Comparison of ENCODE assay signal across 23 cellular contexts in genomic region chr12:97995578-97995977, GRCh38.
"Had no signal": no experiment of that assay in that cellular context is flagged by ENCODE, and none has a peak within 500 bp of the region (broad histone marks: within the 10 kb centered on the region; RNA-seq: fewer than 3 reads in every experiment).

No MANE protein-coding gene starts in this region.

- H3K27me3 ChIP-seq: esophagus squamous epithelium, gastrocnemius medialis, pancreas, stomach, thyroid gland, vagina had no signal

- ATAC-seq: effector memory CD8-positive, alpha-beta T cell; gastrocnemius medialis; left lobe of liver; naive thymus-derived CD8-positive, alpha-beta T cell; pancreas; sciatic nerve; stimulated activated effector memory CD8-positive, alpha-beta T cell treated with anti-CD3 and anti-CD28 coated beads, Interleukin-12 subunit alpha, Interleukin-12 subunit beta, amount 100 ng/mL, for 72 hours had no signal

- DNase-seq: cortex of kidney; effector memory CD8-positive, alpha-beta T cell; erythroblast; esophagus squamous epithelium; foreskin fibroblast; gastrocnemius medialis; head of caudate nucleus; kidney; mesenchymal stem cell; naive thymus-derived CD8-positive, alpha-beta T cell; nephron progenitor cell; occipital lobe; pancreas; stimulated activated CD4-positive, alpha-beta T cell treated with anti-CD3 and anti-CD28 coated beads, Interleukin-2, amount 100 ng/mL, for 24 hours; stimulated activated CD4-positive, alpha-beta T cell treated with anti-CD3 and anti-CD28 coated beads, Interleukin-4, amount 100 ng/mL, for 24 hours; stimulated activated naive CD4-positive, alpha-beta T cell treated with Interleukin-2 at 50 U/mL for 16 hours; stomach; thyroid gland; trophoblast cell had no signal

- H3K4me3 ChIP-seq: esophagus squamous epithelium, gastrocnemius medialis, pancreas, stomach, thyroid gland, vagina had no signal

- H3K27ac ChIP-seq: esophagus squamous epithelium, gastrocnemius medialis, pancreas, stomach, thyroid gland, vagina had no signal

- H3K9me3 ChIP-seq: esophagus squamous epithelium, gastrocnemius medialis, pancreas, thyroid gland, vagina had no signal

- H3K4me1 ChIP-seq: esophagus squamous epithelium, gastrocnemius medialis, pancreas, stomach, thyroid gland, vagina had no signal

- H3K36me3 ChIP-seq: esophagus squamous epithelium, gastrocnemius medialis, pancreas, stomach, thyroid gland, vagina had no signal
